8 cellular contexts compared by ENCODE assay signal in the genomic region with DNA sequence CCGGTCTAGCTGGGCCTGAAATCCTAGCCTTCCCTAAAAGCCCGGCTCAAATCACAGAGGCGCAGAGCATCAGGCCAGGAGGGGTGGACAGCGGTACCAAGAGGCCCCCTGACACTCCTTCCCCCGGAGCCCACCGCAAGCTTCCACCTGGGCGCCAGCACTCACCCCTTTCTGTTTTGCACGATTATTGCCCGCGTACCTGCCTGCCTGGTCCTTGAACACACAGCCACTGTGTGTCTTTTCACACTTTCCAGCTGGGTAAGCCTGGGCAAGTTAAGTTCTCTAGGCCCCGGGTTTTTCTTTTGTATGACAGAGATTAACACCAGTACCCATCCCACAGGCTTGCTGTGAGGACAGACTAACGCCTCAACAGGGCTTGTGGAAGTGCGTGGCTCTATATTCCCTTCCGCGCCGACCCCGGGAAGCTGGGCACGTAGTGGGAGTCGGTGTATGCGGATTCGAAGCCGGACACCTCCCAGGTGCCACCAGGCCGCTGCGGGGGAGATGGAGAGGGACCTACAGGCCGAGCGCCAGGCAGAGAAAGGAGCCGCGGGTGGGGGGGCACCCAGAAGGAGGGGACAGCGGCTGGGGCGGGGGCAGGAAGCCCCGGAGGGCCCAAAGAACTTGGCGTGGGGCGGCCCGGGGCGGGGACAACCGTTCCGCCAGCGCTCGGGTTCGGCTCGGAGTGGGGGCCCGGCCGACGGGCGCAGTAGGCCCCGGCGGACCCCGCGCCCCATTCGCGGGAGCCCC. TPM values are rescaled to one million over a fixed set of nuclear protein-coding genes. Genes with fewer than 3 reads are reported as not detected.
DNase-seq lines count a peak whose midpoint lies in the region; ATAC-seq and TF ChIP-seq lines count a peak whose summit lies in the region.

No MANE protein-coding gene starts in this region.

- no peaks in the 10 kb centered on the region for H3K9me3 Mint-ChIP-seq in CD4-positive, alpha-beta T cell
- no peaks in the 10 kb centered on the region for H3K9me3 Mint-ChIP-seq in WTC11

- no peaks in the 10 kb centered on the region for H3K9me3 ChIP-seq in CD4-positive, alpha-beta T cell (ENCODE audit: control insufficient read depth, low read length)

- peak overlapping the region; percentile 96 for H3K27ac Mint-ChIP-seq in CD4-positive, alpha-beta T cell
- no peak overlapping the region for H3K27ac Mint-ChIP-seq in WTC11

- H3K27me3 ChIP-seq in CD4-positive, alpha-beta T cell (ENCODE audit: control insufficient read depth, insufficient read depth, low read length), result no peaks in the 10 kb centered on the region

- ATAC-seq in CD4-positive, alpha-beta T cell (ENCODE audit: poor library complexity), result peak; percentile 44
- ATAC-seq in GM19463 (IDR thresholded peaks at IDR 0.05; ENCODE audit: unreplicated experiment), result peak; percentile 26
- ATAC-seq in WTC11, result peak; percentile 10; the same call in 1 of the 2 replicates

- POLR2A ChIA-PET in CD4-positive, alpha-beta T cell (lab: Charles Lee), result no interaction called here
- POLR2A ChIA-PET in WTC11 (lab: Charles Lee), result no interaction called here

- peaks cover 43% of the 10 kb centered on the region for H3K36me3 Mint-ChIP-seq in CD4-positive, alpha-beta T cell (ENCODE audit: low read depth)
- H3K36me3 Mint-ChIP-seq in WTC11, result peaks cover 23% of the 10 kb centered on the region

- CTCF ChIA-PET in CD4-positive, alpha-beta T cell (lab: Charles Lee), result interaction anchor here (0.9 to 3.9 kb wide), 3 partner anchors 36 to 127 kb away, joined by 3 to 12 read pairs (median 5); a partner anchor contains a TSS
- CTCF ChIA-PET in WTC11 (lab: Charles Lee), result interaction anchor here (0.6 to 2.2 kb wide), 3 partner anchors 73 to 432 kb away, joined by 3 to 15 read pairs (median 3); a partner anchor contains a TSS

- no peak for TF ChIP-seq CTCF in CD4-positive, alpha-beta T cell (IDR thresholded peaks at IDR 0.05)
- TF ChIP-seq CTCF in WTC11 (IDR thresholded peaks at IDR 0.05), result no peak

- peak overlapping the region; percentile 21 for H3K27ac ChIP-seq in CD4-positive, alpha-beta T cell (ENCODE audit: low read depth, low read length)

- no peaks in the 10 kb centered on the region for H3K27me3 Mint-ChIP-seq in CD4-positive, alpha-beta T cell
- peaks cover 36% of the 10 kb centered on the region for H3K27me3 Mint-ChIP-seq in WTC11 (ENCODE audit: low read depth)

- peak overlapping the region; percentile 96 for H3K4me3 Mint-ChIP-seq in CD4-positive, alpha-beta T cell
- peak overlapping the region; percentile 84 for H3K4me3 Mint-ChIP-seq in WTC11

- peaks cover 27% of the 10 kb centered on the region for H3K4me1 Mint-ChIP-seq in CD4-positive, alpha-beta T cell (ENCODE audit: low read depth)
- peaks cover 12% of the 10 kb centered on the region for H3K4me1 Mint-ChIP-seq in WTC11

- intact Hi-C loops in CD4-positive, alpha-beta T cell (cut with DNase I, micrococcal nuclease), result loop anchor here (1.0 to 10.0 kb wide), 11 partner anchors 75 to 492 kb away; a partner anchor contains a TSS

- DNase-seq in CD4-positive, alpha-beta T cell, result peak; percentile 17 to 65 (median 46)
- DNase-seq in HK-2 (ENCODE audit: unreplicated experiment) (peak; percentile 60), WTC11 (ENCODE audit: low spot score) (peak; percentile 27), left kidney (ENCODE audit: low read depth, low spot score) (peak; percentile 76), GDM1 (lab: John Stamatoyannopoulos, UW) (no peak)
- DNase-seq in central memory CD4-positive, alpha-beta T cell, result peak; percentile 33
- peak; percentile 51 for DNase-seq in stimulated activated CD4-positive, alpha-beta T cell treated with anti-CD3 and anti-CD28 coated beads, Interleukin-4, amount 100 ng/mL, for 24 hours

TF ChIP-seq in WTC11, 78 proteins besides CTCF, POLR2A, EP300 and RAD21:
- TF ChIP-seq HMGA2 (CRISPR knock-in tag; IDR thresholded peaks at IDR 0.05) (no peak), IRF2 (CRISPR knock-in tag; IDR thresholded peaks at IDR 0.05; ENCODE audit: borderline replicate concordance, low read depth) (no peak), CBFB (CRISPR knock-in tag; IDR thresholded peaks at IDR 0.05; ENCODE audit: low read depth) (no peak), ZNF671 (CRISPR knock-in tag; IDR thresholded peaks at IDR 0.05) (no peak), JAZF1 (CRISPR knock-in tag; IDR thresholded peaks at IDR 0.05) (no peak), KAT7 (CRISPR knock-in tag; IDR thresholded peaks at IDR 0.05; ENCODE audit: borderline replicate concordance) (no peak), PRRX2 (CRISPR knock-in tag; IDR thresholded peaks at IDR 0.05) (no peak), JUN (CRISPR knock-in tag; IDR thresholded peaks at IDR 0.05) (no peak), ZNF232 (CRISPR knock-in tag; IDR thresholded peaks at IDR 0.05) (no peak), ZNF219 (CRISPR knock-in tag; IDR thresholded peaks at IDR 0.05; ENCODE audit: borderline replicate concordance) (no peak), NFATC4 (CRISPR knock-in tag; IDR thresholded peaks at IDR 0.05) (no peak), TP53 (CRISPR knock-in tag; IDR thresholded peaks at IDR 0.05) (no peak)
- TF ChIP-seq, protein P1, sequence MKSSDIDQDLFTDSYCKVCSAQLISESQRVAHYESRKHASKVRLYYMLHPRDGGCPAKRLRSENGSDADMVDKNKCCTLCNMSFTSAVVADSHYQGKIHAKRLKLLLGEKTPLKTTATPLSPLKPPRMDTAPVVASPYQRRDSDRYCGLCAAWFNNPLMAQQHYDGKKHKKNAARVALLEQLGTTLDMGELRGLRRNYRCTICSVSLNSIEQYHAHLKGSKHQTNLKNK (CRISPR knock-in tag; IDR thresholded peaks at IDR 0.05), result no peak
- TF ChIP-seq, protein P2, sequence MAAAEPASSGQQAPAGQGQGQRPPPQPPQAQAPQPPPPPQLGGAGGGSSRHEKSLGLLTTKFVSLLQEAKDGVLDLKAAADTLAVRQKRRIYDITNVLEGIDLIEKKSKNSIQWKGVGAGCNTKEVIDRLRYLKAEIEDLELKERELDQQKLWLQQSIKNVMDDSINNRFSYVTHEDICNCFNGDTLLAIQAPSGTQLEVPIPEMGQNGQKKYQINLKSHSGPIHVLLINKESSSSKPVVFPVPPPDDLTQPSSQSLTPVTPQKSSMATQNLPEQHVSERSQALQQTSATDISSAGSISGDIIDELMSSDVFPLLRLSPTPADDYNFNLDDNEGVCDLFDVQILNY (CRISPR knock-in tag; IDR thresholded peaks at IDR 0.05), result no peak

RNA-seq across cellular contexts. Expression of a gene that starts 0.8 kb away (rescaled TPM):
- total RNA-seq in CD4-positive, alpha-beta T cell, result 10 to 100 TPM; 28.4 to 30.3 TPM
- 16.0 to 17.1 TPM (median 16.8 TPM) in 3 replicates for total RNA-seq in WTC11 (2021)

RNA-seq across cellular contexts. Expression of a gene that starts 36.0 kb away (rescaled TPM):
- total RNA-seq in CD4-positive, alpha-beta T cell, result 10 to 100 TPM; 14.5 to 14.8 TPM
- total RNA-seq in WTC11 (2021), result 12.0 to 13.6 TPM (median 12.6 TPM) in 3 replicates
